Comparison of ENCODE assay signal across 8 cellular contexts in genomic region chr15:45429974-45430792, GRCh38. TPM values are rescaled to one million over a fixed set of nuclear protein-coding genes. Genes with fewer than 3 reads are reported as not detected.
DNase-seq lines count a peak whose midpoint lies in the region; ATAC-seq, FAIRE-seq and TF ChIP-seq lines count a peak whose summit lies in the region.

No MANE protein-coding gene starts in this region.

- H3K27me3 Mint-ChIP-seq in WTC11 (ENCODE audit: low read depth), result peaks cover 61% of the 10 kb centered on the region

- no peaks in the 10 kb centered on the region for H4K20me1 ChIP-seq in keratinocyte (ENCODE audit: control insufficient read depth, extremely low read depth, insufficient read depth, low read length)

- no peak overlapping the region for H3K27ac Mint-ChIP-seq in WTC11

- CTCF ChIA-PET in WTC11 (lab: Charles Lee), result interaction anchor here (0.8 to 1.6 kb wide), 11 partner anchors 8 to 312 kb away, joined by 3 to 10 read pairs (median 4); a partner anchor contains a TSS

- DNase-seq in AG09309 (ENCODE audit: low read depth) (no peak), WTC11 (ENCODE audit: low spot score) (peak; percentile 82), bronchial epithelial cell (ENCODE audit: low read depth) (no peak), keratinocyte (ENCODE audit: low read depth, low spot score) (no peak), NCI-H1436 (lab: John Stamatoyannopoulos, UW) (no peak)
- DNase-seq in stimulated activated CD4-positive, alpha-beta T cell treated with anti-CD3 and anti-CD28 coated beads, Interleukin-1b, Interleukin-23, amount 100 ng/mL, for 24 hours (ENCODE audit: low read depth in 4 of 4, low spot score in 1 of 4), result peak; percentile 68 to 86 (median 74)

- 0 out of 2 replicates have a peak, but pooled peaks cover 2% of the 10 kb centered on the region for H3K4me1 Mint-ChIP-seq in WTC11

- H2AFZ ChIP-seq in keratinocyte (ENCODE audit: control insufficient read depth, low read length), result peak overlapping the region; percentile 49

- dilution Hi-C loops in keratinocyte (cut with MboI; ENCODE audit: extremely low pct_ligation_motif_present, low sequenced_read_pairs), result no loop called here

- H3K4me3 Mint-ChIP-seq in WTC11, result peak overlapping the region; percentile 57

- no peak for FAIRE-seq in bronchial epithelial cell (lab: Jason Lieb, UNC)
- FAIRE-seq in keratinocyte (lab: Jason Lieb, UNC), result no peak

- peak overlapping the region; percentile 71 for H3K4me2 ChIP-seq in keratinocyte (ENCODE audit: control insufficient read depth, extremely low read depth, insufficient read depth, low read depth, low read length)

- no peaks in the 10 kb centered on the region for H3K9me3 Mint-ChIP-seq in WTC11

- no peaks in the 10 kb centered on the region for H3K36me3 ChIP-seq in bronchial epithelial cell (ENCODE audit: control insufficient read depth, insufficient read depth, low read length)
- H3K36me3 ChIP-seq in keratinocyte (ENCODE audit: control insufficient read depth in 2 of 2, extremely low read depth in 1 of 2, insufficient read depth in 2 of 2, low read length in 2 of 2), result no peaks in the 10 kb centered on the region

- no peak for TF ChIP-seq EP300 in Ishikawa (IDR thresholded peaks at IDR 0.05; ENCODE audit: borderline replicate concordance)

- no peaks in the 10 kb centered on the region for H3K9me1 ChIP-seq in keratinocyte (ENCODE audit: control insufficient read depth, extremely low read depth, insufficient read depth, low read length)

- no peaks in the 10 kb centered on the region for H3K4me1 ChIP-seq in keratinocyte (ENCODE audit: control insufficient read depth, extremely low read depth, insufficient read depth, low read length)

- POLR2A ChIA-PET in WTC11 (lab: Charles Lee), result no interaction called here

- H3K27ac ChIP-seq in keratinocyte (ENCODE audit: control insufficient read depth, insufficient read depth, low read length), result no peak overlapping the region

- H3K9ac ChIP-seq in keratinocyte (ENCODE audit: control insufficient read depth, extremely low read depth, insufficient read depth, low read length), result no peak overlapping the region

- no peaks in the 10 kb centered on the region for H3K36me3 Mint-ChIP-seq in WTC11

- H3K4me3 ChIP-seq in AG09309 (ENCODE audit: control insufficient read depth, low read depth, low read length) (peak overlapping the region; percentile 52), bronchial epithelial cell (ENCODE audit: low read depth, low read length) (peak overlapping the region; percentile 44), keratinocyte (ENCODE audit: control insufficient read depth in 2 of 3, extremely low read depth in 1 of 3, insufficient read depth in 2 of 3, low read depth in 1 of 3, low read length in 3 of 3) (peak overlapping the region; percentile 33 to 49 (median 49))

- no peaks in the 10 kb centered on the region for H3K9me3 ChIP-seq in keratinocyte (ENCODE audit: control insufficient read depth, low read depth, low read length)

- H3K27me3 ChIP-seq in bronchial epithelial cell (ENCODE audit: control insufficient read depth, insufficient read depth, low read length), result no peaks in the 10 kb centered on the region
- peaks cover 32% of the 10 kb centered on the region for H3K27me3 ChIP-seq in keratinocyte (ENCODE audit: control insufficient read depth, extremely low read depth, insufficient read depth, low read length)

- ATAC-seq in GM19372 (IDR thresholded peaks at IDR 0.05; ENCODE audit: low read depth, unreplicated experiment) (peak; percentile 82), WTC11 (peak; percentile 94)

- TF ChIP-seq RAD21 in Ishikawa (IDR thresholded peaks at IDR 0.05; ENCODE audit: low read depth), result peak; percentile 66

- no peaks in the 10 kb centered on the region for H3K79me2 ChIP-seq in keratinocyte (ENCODE audit: control insufficient read depth, insufficient read depth, low read length)

- peak; percentile 99 for TF ChIP-seq CTCF in AG09309 (IDR thresholded peaks at IDR 0.05; ENCODE audit: control insufficient read depth, insufficient read depth, low read depth, low read length, missing control alignments)
- peak; percentile 100 for TF ChIP-seq CTCF in WTC11 (IDR thresholded peaks at IDR 0.05)
- peak; percentile 100 for TF ChIP-seq CTCF in bronchial epithelial cell (IDR thresholded peaks at IDR 0.05; ENCODE audit: insufficient read depth, low read length, severe bottlenecking)
- TF ChIP-seq CTCF in keratinocyte (optimal IDR thresholded peaks at IDR 0.05 in 1 of 3, IDR thresholded peaks at IDR 0.05 in 1 of 3, conservative IDR thresholded peaks at IDR 0.05 in 1 of 3; ENCODE audit: extremely low read depth in 1 of 3, insufficient read depth in 2 of 3, low read length in 3 of 3), result peak; percentile 88 to 100 (median 90)

TF ChIP-seq in Ishikawa, 13 proteins besides CTCF, POLR2A, EP300 and RAD21:
- peak; percentile 61; the same call in 1 of the 2 replicates for TF ChIP-seq ZBTB7A (IDR thresholded peaks at IDR 0.05; ENCODE audit: low read depth)
- TF ChIP-seq CEBPB (IDR thresholded peaks at IDR 0.05), result no peak
- no peak for TF ChIP-seq FOXM1 (IDR thresholded peaks at IDR 0.05; ENCODE audit: borderline replicate concordance, low read depth)

TF ChIP-seq in WTC11, 78 proteins besides CTCF, POLR2A, EP300 and RAD21 (continues in another document):
- TF ChIP-seq TEAD1 (CRISPR knock-in tag; IDR thresholded peaks at IDR 0.05) (0 out of 2 replicates have a peak, but pooled peaks have one; percentile 20), NFATC4 (CRISPR knock-in tag; IDR thresholded peaks at IDR 0.05) (no peak), HMGXB4 (CRISPR knock-in tag; IDR thresholded peaks at IDR 0.05) (peak; percentile 88), FOXP4 (CRISPR knock-in tag; IDR thresholded peaks at IDR 0.05) (peak; percentile 17; the same call in 1 of the 2 replicates), MAX (CRISPR knock-in tag; IDR thresholded peaks at IDR 0.05) (peak; percentile 53; the same call in 1 of the 2 replicates), JUN (CRISPR knock-in tag; IDR thresholded peaks at IDR 0.05) (no peak), ZBTB21 (CRISPR knock-in tag; IDR thresholded peaks at IDR 0.05; ENCODE audit: borderline replicate concordance) (no peak), GABPB1 (CRISPR knock-in tag; IDR thresholded peaks at IDR 0.05) (0 out of 2 replicates have a peak, but pooled peaks have one; percentile 19), ETV6 (CRISPR knock-in tag; IDR thresholded peaks at IDR 0.05) (0 out of 2 replicates have a peak, but pooled peaks have one; percentile 51), ERG (CRISPR knock-in tag; IDR thresholded peaks at IDR 0.05) (peak; percentile 32; the same call in 1 of the 2 replicates)

RNA-seq across cellular contexts. Expression of gene GATM, which starts 51.8 kb away (rescaled TPM):
- 10.1 to 18.0 TPM (median 17.0 TPM) in 3 replicates for total RNA-seq in WTC11 (2021)
- 1.0 and 1.3 TPM in 2 replicates for total RNA-seq in bronchial epithelial cell
- polyA plus RNA-seq in keratinocyte, result 0.53 to 1.2 TPM (median 0.60 TPM) in 3 replicates
- 1.1 TPM for polyA plus RNA-seq in keratinocyte (2011; ENCODE audit: low read depth)
- 0.56 and 1.1 TPM in 2 replicates for polyA plus RNA-seq in keratinocyte (2011; cell fraction: cytosol; rRNA removed)
- 0.84 and 1.7 TPM in 2 replicates for polyA plus RNA-seq in keratinocyte (2011; cell fraction: nucleus; rRNA removed)
- polyA plus RNA-seq in keratinocyte (2012; ENCODE audit: low replicate concordance), result 0.29 and 1.2 TPM in 2 replicates
- 0.32 to 1.6 TPM in 2 of 3 replicates, not detected in the other for polyA minus RNA-seq in keratinocyte
- polyA minus RNA-seq in keratinocyte (2011; cell fraction: cytosol; rRNA and poly(A)+ RNA removed), result not detected
- 0.53 and 1.7 TPM in 2 replicates for polyA minus RNA-seq in keratinocyte (2011; cell fraction: nucleus; rRNA and poly(A)+ RNA removed)

Comparison
In these comparisons a context has a peak if more than half of its experiments do, and no peak if none do; other contexts are left out.
1. DNase-seq: peak in WTC11 (single experiment) and stimulated activated CD4-positive, alpha-beta T cell treated with anti-CD3 and anti-CD28 coated beads, Interleukin-1b, Interleukin-23, amount 100 ng/mL, for 24 hours (4 of 4); none in AG09309 (single experiment), bronchial epithelial cell (single experiment), keratinocyte (single experiment) and NCI-H1436 (single experiment).
2. Peak in every context shown above with its lines, with median percentiles within 50 percentile points of each other: H3K4me3 ChIP-seq and CTCF ChIP-seq.